ENCODE assay signal across 1 cellular context in the genomic region with DNA sequence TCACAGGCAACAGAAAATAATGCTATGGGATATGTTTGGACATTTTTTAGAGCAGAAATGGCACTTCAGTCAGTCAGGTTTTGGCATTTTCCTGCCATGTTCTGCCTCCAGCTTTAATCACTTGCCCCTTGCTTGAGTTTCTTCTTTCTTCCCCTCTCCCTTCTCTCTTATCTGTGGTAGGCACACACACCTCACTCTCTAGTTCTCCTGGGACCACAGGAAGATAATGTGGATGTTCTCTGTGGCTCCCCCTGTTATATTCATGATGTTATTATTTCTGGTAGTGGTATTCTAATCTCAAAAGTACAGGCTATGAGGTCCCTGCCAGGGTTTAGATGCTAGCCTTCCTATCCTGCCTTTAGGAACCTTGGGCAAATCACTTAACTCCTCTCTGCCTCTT.
TF ChIP-seq lines count a peak whose summit lies in the region.

No MANE protein-coding gene starts in this region.

TF ChIP-seq in GM12878, 131 proteins besides CTCF, POLR2A, EP300 and RAD21:
- TF ChIP-seq RCOR1 (conservative IDR thresholded peaks at IDR 0.05; ENCODE audit: low read depth, low read length) (no peak), SMAD5 (IDR thresholded peaks at IDR 0.05; ENCODE audit: low read depth) (no peak), MEF2A (IDR thresholded peaks at IDR 0.05; ENCODE audit: insufficient read depth, low read depth, low read length) (no peak), NKRF (conservative IDR thresholded peaks at IDR 0.05) (no peak), POLR2AphosphoS5 (IDR thresholded peaks at IDR 0.05; ENCODE audit: low read length) (no peak), RUNX3 (IDR thresholded peaks at IDR 0.05; ENCODE audit: low read length) (no peak), CHD4 (IDR thresholded peaks at IDR 0.05) (no peak), TCF7 (IDR thresholded peaks at IDR 0.05; ENCODE audit: borderline replicate concordance) (no peak), ZBED1 (IDR thresholded peaks at IDR 0.05; ENCODE audit: borderline replicate concordance) (no peak), PML (IDR thresholded peaks at IDR 0.05; ENCODE audit: low read length) (no peak), IKZF1 (conservative IDR thresholded peaks at IDR 0.05) (no peak)
- TF ChIP-seq, protein P1, sequence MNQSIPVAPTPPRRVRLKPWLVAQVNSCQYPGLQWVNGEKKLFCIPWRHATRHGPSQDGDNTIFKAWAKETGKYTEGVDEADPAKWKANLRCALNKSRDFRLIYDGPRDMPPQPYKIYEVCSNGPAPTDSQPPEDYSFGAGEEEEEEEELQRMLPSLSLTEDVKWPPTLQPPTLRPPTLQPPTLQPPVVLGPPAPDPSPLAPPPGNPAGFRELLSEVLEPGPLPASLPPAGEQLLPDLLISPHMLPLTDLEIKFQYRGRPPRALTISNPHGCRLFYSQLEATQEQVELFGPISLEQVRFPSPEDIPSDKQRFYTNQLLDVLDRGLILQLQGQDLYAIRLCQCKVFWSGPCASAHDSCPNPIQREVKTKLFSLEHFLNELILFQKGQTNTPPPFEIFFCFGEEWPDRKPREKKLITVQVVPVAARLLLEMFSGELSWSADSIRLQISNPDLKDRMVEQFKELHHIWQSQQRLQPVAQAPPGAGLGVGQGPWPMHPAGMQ (IDR thresholded peaks at IDR 0.05; ENCODE audit: borderline replicate concordance), result no peak
